ENCODE assay signal across 29 cellular contexts in genomic region chr7:116196947-116197346, GRCh38.
"Had no signal": no experiment of that assay in that cellular context is flagged by ENCODE, and none has a peak within 500 bp of the region (broad histone marks: within the 10 kb centered on the region; RNA-seq: fewer than 3 reads in every experiment).

No MANE protein-coding gene starts in this region.

- FAIRE-seq: colon had no signal

- H3K27me3 ChIP-seq: body of pancreas, esophagus muscularis mucosa, gastroesophageal sphincter, heart right ventricle had no signal

- H3K27ac ChIP-seq: body of pancreas, esophagus muscularis mucosa, gastroesophageal sphincter, heart right ventricle had no signal

- H3K4me1 ChIP-seq: body of pancreas, heart right ventricle had no signal

- H3K36me3 ChIP-seq: esophagus muscularis mucosa, gastroesophageal sphincter, heart right ventricle had no signal

- DNase-seq: activated CD4-positive, alpha-beta memory T cell treated with anti-CD3 and anti-CD28 coated beads for 36 hours; activated CD4-positive, alpha-beta T cell treated with anti-CD3 and anti-CD28 coated beads for 36 hours; activated CD4-positive, alpha-beta T cell treated with anti-CD3 and anti-CD28 coated beads, Interleukin-2, amount 10 ng/mL, durations not matched to agents 24 days and 14 days; activated CD4-positive, CD25-positive, alpha-beta regulatory T cell; activated CD4-positive, CD25-positive, alpha-beta regulatory T cell treated with anti-CD3 and anti-CD28 coated beads, Interleukin-2, amount 50 U/mL, for 72 hours; activated CD8-positive, alpha-beta memory T cell treated with anti-CD3 and anti-CD28 coated beads, Interleukin-2, amount 50 U/mL, for 48 hours; activated CD8-positive, alpha-beta T cell treated with anti-CD3 and anti-CD28 coated beads, Interleukin-2, amount 10 ng/mL, durations not matched to agents 7 days and 5 days; activated effector memory CD4-positive, alpha-beta T cell treated with Interleukin-2 at 50 U/mL for 16 hours; activated gamma-delta T cell treated with Interleukin-2 at 50 U/mL for 16 hours; activated naive CD4-positive, alpha-beta T cell treated with anti-CD3 and anti-CD28 coated beads, Interleukin-2, amount 50 U/mL, for 16 hours; activated naive CD4-positive, alpha-beta T cell treated with Interleukin-2 at 50 U/mL for 16 hours; activated T-cell treated with anti-CD3 and anti-CD28 coated beads for 4 hours; activated T-cell treated with anti-CD3 and anti-CD28 coated beads, Interleukin-2, amount 50 U/mL, for 4 hours; amniotic stem cell; anterior cingulate cortex; body of pancreas; caudate nucleus; cortex of kidney; dermis blood vessel endothelial cell; effector CD4-positive, alpha-beta T cell; effector memory CD8-positive, alpha-beta T cell; erythroblast; foreskin melanocyte; heart right ventricle; T-helper 2 cell had no signal

- ATAC-seq: activated CD4-positive, alpha-beta T cell treated with anti-CD3 and anti-CD28 coated beads for 36 hours; activated CD8-positive, alpha-beta T cell treated with anti-CD3 and anti-CD28 coated beads, Interleukin-2, amount 10 ng/mL, durations not matched to agents 7 days and 5 days; activated T-cell treated with anti-CD3 and anti-CD28 coated beads, Interleukin-2, amount 50 U/mL, for 4 hours; activated T-helper 17 cell treated with anti-CD3 and anti-CD28 coated beads, Interleukin-2, amount 50 U/mL, for 72 hours; body of pancreas; effector memory CD8-positive, alpha-beta T cell; gastroesophageal sphincter; heart right ventricle had no signal

- H3K4me3 ChIP-seq: body of pancreas, esophagus muscularis mucosa, gastroesophageal sphincter, heart right ventricle had no signal

- H3K9me3 ChIP-seq: body of pancreas, esophagus muscularis mucosa, gastroesophageal sphincter, heart right ventricle had no signal
